Comparison of ENCODE assay signal across 21 cellular contexts in genomic region chr16:30470632-30471007, GRCh38. TPM values are rescaled to one million over a fixed set of nuclear protein-coding genes. Genes with fewer than 3 reads are reported as not detected.
A peak's percentile ranks its signal among the peaks of the same experiment; 100 is the strongest.
DNase-seq lines count a peak whose midpoint lies in the region; ATAC-seq, FAIRE-seq and TF ChIP-seq lines count a peak whose summit lies in the region.
"Had no signal": no experiment of that assay in that cellular context is flagged by ENCODE, and none has a peak within 500 bp of the region (broad histone marks: within the 10 kb centered on the region; RNA-seq: fewer than 3 reads in every experiment).

No MANE protein-coding gene starts in this region.

- peak overlapping the region; percentile 30; the same call in 1 of the 2 replicates for H3K4me3 ChIP-seq in OCI-LY3 (ENCODE audit: low read length)
- H3K4me3 ChIP-seq in GM12878: no peak overlapping the region
- no peak overlapping the region for H3K4me3 ChIP-seq in upper lobe of right lung
- no peak overlapping the region for H3K4me3 ChIP-seq in psoas muscle
- H3K4me3 ChIP-seq: colonic mucosa, lower lobe of right lung, PC-9 had no signal

- peaks cover 82% of the 10 kb centered on the region for H3K4me1 Mint-ChIP-seq in stimulated activated naive CD8-positive, alpha-beta T cell treated with anti-CD3 and anti-CD28 coated beads, Interleukin-15, Interleukin-2, amounts not matched to agents 100 ng/mL and 50 ng/mL, for 24 hours (ENCODE audit: low read depth)

- H3K27ac ChIP-seq in OCI-LY3 (ENCODE audit: low read length) (peak overlapping the region; percentile 80), GM12878 (ENCODE audit: control insufficient read depth, insufficient read depth) (peak overlapping the region; percentile 90), upper lobe of right lung (peak overlapping the region; percentile 18), psoas muscle (no peak overlapping the region)
- H3K27ac ChIP-seq: colonic mucosa, PC-9, VCaP had no signal

- no peaks in the 10 kb centered on the region for H3K9me3 ChIP-seq in OCI-LY3 (ENCODE audit: insufficient read depth, low read length)
- H3K9me3 ChIP-seq in GM12878 (replicated peaks; ENCODE audit: control insufficient read depth, insufficient read depth, low read length): no peaks in the 10 kb centered on the region; the same call in 2 of the 3 replicates
- no peaks in the 10 kb centered on the region for H3K9me3 ChIP-seq in upper lobe of right lung
- no peaks in the 10 kb centered on the region for H3K9me3 ChIP-seq in psoas muscle
- H3K9me3 ChIP-seq: colonic mucosa, lower lobe of right lung had no signal

- SMC1A ChIA-PET in GM12878 (lab: Charles Lee; ENCODE audit: uncharacterized antibody, unreplicated experiment): interaction anchor here (2.9 to 11.2 kb wide), 3 partner anchors 17 to 65 kb away, joined by 15 to 431 read pairs (median 40); partner anchors contain the start of genes DCTPP1, SEPHS2 and ZNF747

- H3K36me3 Mint-ChIP-seq in stimulated activated naive CD8-positive, alpha-beta T cell treated with anti-CD3 and anti-CD28 coated beads, Interleukin-15, Interleukin-2, amounts not matched to agents 100 ng/mL and 50 ng/mL, for 24 hours (ENCODE audit: low read depth): peaks cover 13% of the 10 kb centered on the region

- DNase-seq in stimulated activated naive CD8-positive, alpha-beta T cell treated with anti-CD3 and anti-CD28 coated beads, Interleukin-15, Interleukin-2, amounts not matched to agents 100 U/mL and 50 U/mL, for 24 hours: no peak
- no peak for DNase-seq in GM12878 (ENCODE audit: low read depth, low spot score)
- DNase-seq in upper lobe of right lung: no peak
- DNase-seq in NCI-H2196 (lab: John Stamatoyannopoulos, UW; ENCODE audit: unreplicated experiment): no peak
- no peak for DNase-seq in psoas muscle
- DNase-seq: colonic mucosa, erythroblast, GOT3, lower lobe of right lung, naive B cell, NCI-H1694, NCI-H446 treated with DMSO at 0.1 percent for 48 hours, PC-9 had no signal

- no peaks in the 10 kb centered on the region for H3K9me3 Mint-ChIP-seq in stimulated activated naive CD8-positive, alpha-beta T cell treated with anti-CD3 and anti-CD28 coated beads, Interleukin-15, Interleukin-2, amounts not matched to agents 100 ng/mL and 50 ng/mL, for 24 hours

- no peak overlapping the region for H3K4me3 Mint-ChIP-seq in stimulated activated naive CD8-positive, alpha-beta T cell treated with anti-CD3 and anti-CD28 coated beads, Interleukin-15, Interleukin-2, amounts not matched to agents 100 ng/mL and 50 ng/mL, for 24 hours

- no peak for ATAC-seq in stimulated activated naive CD8-positive, alpha-beta T cell treated with anti-CD3 and anti-CD28 coated beads, Interleukin-15, Interleukin-2, amounts not matched to agents 100 U/mL and 50 U/mL, for 24 hours
- ATAC-seq in GM12878: no peak
- no peak for ATAC-seq in upper lobe of right lung
- ATAC-seq in GM18873 (IDR thresholded peaks at IDR 0.05; ENCODE audit: low FRiP score, unreplicated experiment): no peak
- ATAC-seq in psoas muscle: no peak
- ATAC-seq: lower lobe of right lung, SK-N-SH treated with all-trans-retinoic acid at 6 μM for 48 hours had no signal

- FAIRE-seq in GM12878 (lab: Jason Lieb, UNC): no peak
- FAIRE-seq: astrocyte had no signal

- no peaks in the 10 kb centered on the region for H3K27me3 Mint-ChIP-seq in stimulated activated naive CD8-positive, alpha-beta T cell treated with anti-CD3 and anti-CD28 coated beads, Interleukin-15, Interleukin-2, amounts not matched to agents 100 ng/mL and 50 ng/mL, for 24 hours
- H3K27me3 Mint-ChIP-seq: naive B cell had no signal

- H3K4me1 ChIP-seq in OCI-LY3 (ENCODE audit: low read length) (peaks cover 48% of the 10 kb centered on the region), GM12878 (ENCODE audit: control insufficient read depth, insufficient read depth, low read length) (peaks cover 40% of the 10 kb centered on the region), upper lobe of right lung (peaks cover 7% of the 10 kb centered on the region), psoas muscle (no peaks in the 10 kb centered on the region)
- H3K4me1 ChIP-seq: colonic mucosa had no signal

- 21% methylated on average over 8 of the region's 8 CpGs for WGBS in GM12878 (ENCODE audit: insufficient coverage, insufficient replicate concordance, low lambda C conversion rate, missing lambda C conversion rate)
- WGBS in psoas muscle, 3 donors: 84 to 86% (median 85%) methylated on average over 8 of the region's 8 CpGs

- intact Hi-C loops in GM12878 (cut with micrococcal nuclease; ENCODE audit: unreplicated experiment): loop anchor here (1.0 kb wide), 2 partner anchors 12 to 40 kb away; partner anchors contain the start of gene DCTPP1
- intact Hi-C loops in upper lobe of right lung (cut with DNase I): no loop called here
- intact Hi-C loops in psoas muscle (cut with DNase I): no loop called here

- H3K9ac ChIP-seq in OCI-LY3 (ENCODE audit: low read length): peak overlapping the region; percentile 40
- peak overlapping the region; percentile 59; the same call in 1 of the 2 replicates for H3K9ac ChIP-seq in GM12878 (ENCODE audit: control insufficient read depth, insufficient read depth, low read length)

- RAD21 ChIA-PET in GM12878 (lab: Charles Lee; ENCODE audit: unreplicated experiment): interaction anchor here (0.6 to 11.0 kb wide), 6 partner anchors 12 to 65 kb away, joined by 3 to 307 read pairs (median 6); partner anchors contain the start of gene DCTPP1

- TF ChIP-seq CTCF in OCI-LY3 (IDR thresholded peaks at IDR 0.05; ENCODE audit: low read depth, low read length) (no peak), GM12878 (IDR thresholded peaks at IDR 0.05 in 2 of 3, conservative IDR thresholded peaks at IDR 0.05 in 1 of 3; ENCODE audit: control insufficient read depth in 2 of 3, extremely low read depth in 1 of 3, insufficient read depth in 1 of 3, low read depth in 3 of 3, low read length in 3 of 3) (no peak), upper lobe of right lung (IDR thresholded peaks at IDR 0.05) (no peak), psoas muscle (IDR thresholded peaks at IDR 0.05) (no peak)

- no peak for TF ChIP-seq EP300 in GM12878 (IDR thresholded peaks at IDR 0.05; ENCODE audit: borderline replicate concordance in 1 of 2, control insufficient read depth in 1 of 2, low read depth in 2 of 2, low read length in 2 of 2)

- BruUV-seq in GM12878 (replicated peaks; lab: Mats Ljungman, UMichigan): no TSS peak

- no peaks in the 10 kb centered on the region for H3K27me3 ChIP-seq in OCI-LY3 (ENCODE audit: low read depth, low read length)
- H3K27me3 ChIP-seq in GM12878 (replicated peaks in 1 of 2; ENCODE audit: control insufficient read depth in 2 of 2, insufficient read depth in 2 of 2, low read length in 1 of 2): no peaks in the 10 kb centered on the region
- peaks cover 9% of the 10 kb centered on the region for H3K27me3 ChIP-seq in upper lobe of right lung
- peaks cover 0 to 22% (median 7%) of the 10 kb centered on the region in 3 donors for H3K27me3 ChIP-seq in psoas muscle (ENCODE audit: insufficient read depth in 3 of 3, low read length in 2 of 3)
- H3K27me3 ChIP-seq: colonic mucosa had no signal

- TF ChIP-seq POLR2A in GM12878 (IDR thresholded peaks at IDR 0.05; ENCODE audit: low read depth, low read length): no peak

- peak overlapping the region; percentile 64 for H3K4me2 ChIP-seq in OCI-LY3 (ENCODE audit: low read length)
- H3K4me2 ChIP-seq in GM12878 (ENCODE audit: control insufficient read depth, insufficient read depth): peak overlapping the region; percentile 64
- H3K4me2 ChIP-seq: PC-9 had no signal

- CTCF ChIA-PET in GM12878 (lab: Yijun Ruan, JAX): interaction anchor here (1.1 to 7.5 kb wide), 4 partner anchors 12 to 41 kb away, joined by 4 to 125 read pairs (median 21); partner anchors contain the start of gene DCTPP1

- in situ Hi-C loops in GM12878 (cut with MboI): loop anchor here (25.0 kb wide), 1 partner anchor 1417 kb away; no protein-coding TSS in a partner anchor

- H3K79me2 ChIP-seq in OCI-LY3 (ENCODE audit: low read length) (no peaks in the 10 kb centered on the region), GM12878 (ENCODE audit: control insufficient read depth, insufficient read depth, low read length) (peaks cover 27% of the 10 kb centered on the region)

- no peaks in the 10 kb centered on the region for H4K20me1 ChIP-seq in OCI-LY3 (ENCODE audit: insufficient read depth, low read length)
- no peaks in the 10 kb centered on the region for H4K20me1 ChIP-seq in GM12878 (ENCODE audit: control insufficient read depth, insufficient read depth)

- peak overlapping the region; percentile 94 for H3K27ac Mint-ChIP-seq in stimulated activated naive CD8-positive, alpha-beta T cell treated with anti-CD3 and anti-CD28 coated beads, Interleukin-15, Interleukin-2, amounts not matched to agents 100 ng/mL and 50 ng/mL, for 24 hours

- no peak for TF ChIP-seq RAD21 in GM12878 (IDR thresholded peaks at IDR 0.05; ENCODE audit: insufficient read depth, low read depth, low read length)

- no peak overlapping the region for H2AFZ ChIP-seq in OCI-LY3 (ENCODE audit: low read depth, low read length)
- H2AFZ ChIP-seq in GM12878 (ENCODE audit: control insufficient read depth, low read depth, low read length): no peak overlapping the region
- H2AFZ ChIP-seq: PC-9 had no signal

- H3K36me3 ChIP-seq in OCI-LY3 (replicated peaks; ENCODE audit: low read depth, low read length) (peaks cover 6% of the 10 kb centered on the region), GM12878 (ENCODE audit: control insufficient read depth in 2 of 2, insufficient read depth in 2 of 2, low read length in 1 of 2) (peaks cover 4% of the 10 kb centered on the region in 2 experiments; a peak in 2 of 4 replicates), upper lobe of right lung (no peaks in the 10 kb centered on the region), psoas muscle (ENCODE audit: insufficient read depth in 1 of 2, low read depth in 1 of 2) (no peaks in the 10 kb centered on the region)
- H3K36me3 ChIP-seq: colonic mucosa, lower lobe of right lung had no signal

- POLR2A ChIA-PET in GM12878 (lab: Charles Lee): interaction anchor here (0.8 to 11.0 kb wide), 5 partner anchors 10 to 188 kb away, joined by 3 to 367 read pairs (median 3); partner anchors contain the start of gene DCTPP1

RNA-seq across cellular contexts. Expression of gene ITGAL, which starts 1.9 kb away (rescaled TPM):
- total RNA-seq in GM12878 (2013; cell fraction: nucleolus; rRNA removed): 150 and 164 TPM in 2 replicates
- total RNA-seq in GM12878 (2014; rRNA removed): 62.8 and 91.0 TPM in 2 replicates
- total RNA-seq in GM12878 (2014; rRNA removed; fragmentation: Illumina TruSeq; extraction: Trizol): 56.2 and 65.6 TPM in 2 replicates
- 170 TPM in 2 replicates for total RNA-seq in GM12878 (2021)
- polyA plus RNA-seq in GM12878 (2011; ENCODE audit: low read depth): 33.4 TPM
- polyA plus RNA-seq in GM12878 (2011; rRNA removed): 73.8 and 97.2 TPM in 2 replicates
- polyA plus RNA-seq in GM12878 (2011; cell fraction: cytosol; rRNA removed): 104 and 127 TPM in 2 replicates
- polyA plus RNA-seq in GM12878 (2011; cell fraction: nucleus; rRNA removed): 199 and 213 TPM in 2 replicates
- polyA plus RNA-seq in GM12878 (2012): 64.4 and 120 TPM in 2 replicates
- polyA plus RNA-seq in GM12878 (2014; fragmentation: Illumina TruSeq; extraction: Trizol): 140 and 185 TPM in 2 replicates
- 10 to 100 TPM; 10.7 to 12.1 TPM for polyA plus RNA-seq in GM12878 (2014; fragmentation: Nextera tagmentation; extraction: Ambion mirVana)
- polyA plus RNA-seq in GM12878 (2014; rRNA removed): 96.5 and 104 TPM in 2 replicates
- polyA plus RNA-seq in GM12878 (2016; fragmentation: Nextera tagmentation; extraction: Ambion mirVana): 100 to 1,000 TPM; 109 to 111 TPM
- polyA minus RNA-seq in GM12878 (2011; rRNA and poly(A)+ RNA removed): 106 and 131 TPM in 2 replicates
- 80.5 and 81.6 TPM in 2 replicates for polyA minus RNA-seq in GM12878 (2011; cell fraction: cytosol; rRNA and poly(A)+ RNA removed)
- 99.7 and 175 TPM in 2 replicates for polyA minus RNA-seq in GM12878 (2011; cell fraction: nucleus; rRNA and poly(A)+ RNA removed)
- 62.8 TPM for total RNA-seq in upper lobe of right lung
- 1 to 10 TPM; 1.1 to 3.0 (median 2.3) TPM for total RNA-seq in psoas muscle
- polyA plus RNA-seq in psoas muscle: under 1 TPM; 0.21 to 0.29 (median 0.27) TPM
- total RNA-seq: HT1080, pulmonary artery endothelial cell had no signal

RNA-seq across cellular contexts. Expression of gene SEPHS2, which starts 24.9 kb away (rescaled TPM):
- 4.6 and 5.1 TPM in 2 replicates for total RNA-seq in GM12878 (2013; cell fraction: nucleolus; rRNA removed)
- total RNA-seq in GM12878 (2014; rRNA removed) (33.5 and 40.8 TPM in 2 replicates), GM12878 (2014; rRNA removed; fragmentation: Illumina TruSeq; extraction: Trizol) (36.3 and 38.9 TPM in 2 replicates), GM12878 (2021) (85.9 and 86.2 TPM in 2 replicates), upper lobe of right lung (54.9 TPM), psoas muscle (10 to 100 TPM; 25.4 to 61.4 (median 46.9) TPM)
- 46.2 TPM for polyA plus RNA-seq in GM12878 (2011; ENCODE audit: low read depth)
- polyA plus RNA-seq in GM12878 (2011; rRNA removed) (94.3 and 102 TPM in 2 replicates), GM12878 (2014; fragmentation: Illumina TruSeq; extraction: Trizol) (69.9 and 80.6 TPM in 2 replicates), GM12878 (2014; fragmentation: Nextera tagmentation; extraction: Ambion mirVana) (10 to 100 TPM; 21.6 to 37.4 TPM), GM12878 (2014; rRNA removed) (76.4 and 76.5 TPM in 2 replicates), GM12878 (2016; fragmentation: Nextera tagmentation; extraction: Ambion mirVana) (10 to 100 TPM; 75.9 to 99.8 TPM), psoas muscle (10 to 100 TPM; 39.0 to 96.7 (median 63.8) TPM)
- polyA plus RNA-seq in GM12878 (2011; cell fraction: cytosol; rRNA removed): 64.9 and 80.5 TPM in 2 replicates
- polyA plus RNA-seq in GM12878 (2011; cell fraction: nucleus; rRNA removed): 68.9 and 74.4 TPM in 2 replicates
- 46.0 and 51.9 TPM in 2 replicates for polyA plus RNA-seq in GM12878 (2012)
- polyA minus RNA-seq in GM12878 (2011; rRNA and poly(A)+ RNA removed): 74.6 and 82.6 TPM in 2 replicates
- 21.4 and 26.2 TPM in 2 replicates for polyA minus RNA-seq in GM12878 (2011; cell fraction: cytosol; rRNA and poly(A)+ RNA removed)
- polyA minus RNA-seq in GM12878 (2011; cell fraction: nucleus; rRNA and poly(A)+ RNA removed): 38.2 and 47.7 TPM in 2 replicates

RNA-seq across cellular contexts. Expression of gene DCTPP1, which starts 40.8 kb away (rescaled TPM):
- total RNA-seq in GM12878 (2013; cell fraction: nucleolus; rRNA removed): 7.6 and 7.8 TPM in 2 replicates
- total RNA-seq in GM12878 (2014; rRNA removed) (82.2 and 93.4 TPM in 2 replicates), GM12878 (2014; rRNA removed; fragmentation: Illumina TruSeq; extraction: Trizol) (64.3 and 72.1 TPM in 2 replicates), GM12878 (2021) (151 and 157 TPM in 2 replicates), upper lobe of right lung (17.9 TPM), psoas muscle (10 to 100 TPM; 23.3 to 54.4 (median 33.9) TPM)
- 46.9 TPM for polyA plus RNA-seq in GM12878 (2011; ENCODE audit: low read depth)
- polyA plus RNA-seq in GM12878 (2011; rRNA removed) (142 and 183 TPM in 2 replicates), GM12878 (2014; fragmentation: Illumina TruSeq; extraction: Trizol) (88.1 and 117 TPM in 2 replicates), GM12878 (2014; fragmentation: Nextera tagmentation; extraction: Ambion mirVana) (100 to 1,000 TPM in 1 of 2 experiments, 10 to 100 TPM in 1; 76.6 to 162 TPM), GM12878 (2014; rRNA removed) (173 and 179 TPM in 2 replicates), GM12878 (2016; fragmentation: Nextera tagmentation; extraction: Ambion mirVana) (100 to 1,000 TPM; 255 to 266 TPM), psoas muscle (10 to 100 TPM; 42.2 to 84.2 (median 52.7) TPM)
- polyA plus RNA-seq in GM12878 (2011; cell fraction: cytosol; rRNA removed): 179 and 225 TPM in 2 replicates
- polyA plus RNA-seq in GM12878 (2011; cell fraction: nucleus; rRNA removed): 72.2 and 89.4 TPM in 2 replicates
- polyA plus RNA-seq in GM12878 (2012): 52.7 and 68.5 TPM in 2 replicates
- polyA minus RNA-seq in GM12878 (2011; rRNA and poly(A)+ RNA removed): 47.4 and 64.3 TPM in 2 replicates
- 30.2 and 34.3 TPM in 2 replicates for polyA minus RNA-seq in GM12878 (2011; cell fraction: cytosol; rRNA and poly(A)+ RNA removed)
- 10.6 and 17.2 TPM in 2 replicates for polyA minus RNA-seq in GM12878 (2011; cell fraction: nucleus; rRNA and poly(A)+ RNA removed)

RNA-seq across cellular contexts. Expression of gene ZNF768, which starts 55.7 kb away (rescaled TPM):
- 21.4 and 21.5 TPM in 2 replicates for total RNA-seq in GM12878 (2013; cell fraction: nucleolus; rRNA removed)
- 18.3 and 21.3 TPM in 2 replicates for total RNA-seq in GM12878 (2014; rRNA removed)
- total RNA-seq in GM12878 (2014; rRNA removed; fragmentation: Illumina TruSeq; extraction: Trizol): 9.8 TPM in 2 replicates
- total RNA-seq in GM12878 (2021): 17.3 and 19.3 TPM in 2 replicates
- polyA plus RNA-seq in GM12878 (2011; ENCODE audit: low read depth): 9.3 TPM
- 8.8 and 13.2 TPM in 2 replicates for polyA plus RNA-seq in GM12878 (2011; rRNA removed)
- polyA plus RNA-seq in GM12878 (2011; cell fraction: cytosol; rRNA removed): 22.5 and 28.3 TPM in 2 replicates
- 50.1 and 58.1 TPM in 2 replicates for polyA plus RNA-seq in GM12878 (2011; cell fraction: nucleus; rRNA removed)
- 16.7 and 18.1 TPM in 2 replicates for polyA plus RNA-seq in GM12878 (2012)
- polyA plus RNA-seq in GM12878 (2014; fragmentation: Illumina TruSeq; extraction: Trizol): 8.2 and 8.3 TPM in 2 replicates
- polyA plus RNA-seq in GM12878 (2014; fragmentation: Nextera tagmentation; extraction: Ambion mirVana): under 1 TPM; 0.05 to 0.06 TPM
- 23.1 and 24.5 TPM in 2 replicates for polyA plus RNA-seq in GM12878 (2014; rRNA removed)
- polyA plus RNA-seq in GM12878 (2016; fragmentation: Nextera tagmentation; extraction: Ambion mirVana): 1 to 10 TPM; 2.6 to 2.7 TPM
- 7.2 and 22.8 TPM in 2 replicates for polyA minus RNA-seq in GM12878 (2011; rRNA and poly(A)+ RNA removed)
- polyA minus RNA-seq in GM12878 (2011; cell fraction: cytosol; rRNA and poly(A)+ RNA removed): 11.4 and 12.8 TPM in 2 replicates
- 5.6 and 10.4 TPM in 2 replicates for polyA minus RNA-seq in GM12878 (2011; cell fraction: nucleus; rRNA and poly(A)+ RNA removed)
- 25.8 TPM for total RNA-seq in upper lobe of right lung
- total RNA-seq in psoas muscle: 10 to 100 TPM; 54.5 to 67.2 (median 60.2) TPM
- 100 to 1,000 TPM in 1 of 3 donors, 10 to 100 TPM in 2; 49.0 to 125 (median 91.2) TPM for polyA plus RNA-seq in psoas muscle

Comparison
In these comparisons a context has a peak if more than half of its experiments do, and no peak if none do; other contexts are left out.
1. RNA of gene ITGAL, which starts 1.9 kb away (total RNA-seq): 56.2 to 170 TPM in GM12878 and 62.8 TPM in upper lobe of right lung (single experiment); 1.1 to 3.0 TPM in psoas muscle; every median in the first group is over 10 times any median in the second.